Comparison of ENCODE assay signal across 8 cellular contexts in genomic region chr19:20038358-20039202, GRCh38.
DNase-seq lines count a peak whose midpoint lies in the region; ATAC-seq lines count a peak whose summit lies in the region.

No MANE protein-coding gene starts in this region.

- H3K4me3 Mint-ChIP-seq in activated T-cell treated with anti-CD3 and anti-CD28 coated beads, Interleukin-2, amount 50 U/mL, for 24 hours, result peak overlapping the region; percentile 96
- H3K4me3 Mint-ChIP-seq in activated naive CD4-positive, alpha-beta T cell treated with anti-CD3 and anti-CD28 coated beads, Interleukin-2, amount 50 U/mL, for 24 hours, result peak overlapping the region; percentile 95
- H3K4me3 Mint-ChIP-seq in stimulated activated effector memory CD8-positive, alpha-beta T cell treated with anti-CD3 and anti-CD28 coated beads, Interleukin-12 subunit alpha, Interleukin-12 subunit beta, amount 100 ng/mL, for 72 hours, result peak overlapping the region; percentile 84

- H3K4me3 ChIP-seq in iPS-20b (ENCODE audit: low read length), result peak overlapping the region; percentile 99

- H3K27ac ChIP-seq in iPS-20b (ENCODE audit: low read length), result no peak overlapping the region

- no peak for DNase-seq in activated T-cell treated with anti-CD3 and anti-CD28 coated beads, Interleukin-2, amount 50 U/mL, for 24 hours
- no peak for DNase-seq in activated T-cell treated with anti-CD3 and anti-CD28 coated beads, Interleukin-2, amount 50 U/mL, for 48 hours
- DNase-seq in stimulated activated effector memory CD8-positive, alpha-beta T cell treated with anti-CD3 and anti-CD28 coated beads, Interleukin-12 subunit alpha, Interleukin-12 subunit beta, amount 100 ng/mL, for 72 hours (ENCODE audit: low spot score in 2 of 2), result no peak

- peak overlapping the region; percentile 94 for H3K9ac ChIP-seq in iPS-20b (ENCODE audit: low read depth, low read length)

- H3K4me1 Mint-ChIP-seq in activated T-cell treated with anti-CD3 and anti-CD28 coated beads, Interleukin-2, amount 50 U/mL, for 24 hours (ENCODE audit: low read depth), result peaks cover 22% of the 10 kb centered on the region
- peaks cover 20% of the 10 kb centered on the region for H3K4me1 Mint-ChIP-seq in activated naive CD4-positive, alpha-beta T cell treated with anti-CD3 and anti-CD28 coated beads, Interleukin-2, amount 50 U/mL, for 24 hours
- peaks cover 6% of the 10 kb centered on the region for H3K4me1 Mint-ChIP-seq in stimulated activated effector memory CD8-positive, alpha-beta T cell treated with anti-CD3 and anti-CD28 coated beads, Interleukin-12 subunit alpha, Interleukin-12 subunit beta, amount 100 ng/mL, for 72 hours

- no peaks in the 10 kb centered on the region for H3K36me3 ChIP-seq in iPS-20b (ENCODE audit: insufficient read depth, low read depth, low read length)

- peaks cover 6% of the 10 kb centered on the region; the same call in 1 of the 2 replicates for H3K4me1 ChIP-seq in iPS-20b (ENCODE audit: insufficient read depth, low read length)

- H3K9me3 ChIP-seq in iPS-20b (ENCODE audit: insufficient read depth, low read depth, low read length), result no peaks in the 10 kb centered on the region; the same call in 1 of the 2 replicates

- peaks cover 31% of the 10 kb centered on the region for H3K36me3 Mint-ChIP-seq in activated T-cell treated with anti-CD3 and anti-CD28 coated beads, Interleukin-2, amount 50 U/mL, for 24 hours (ENCODE audit: low read depth)
- H3K36me3 Mint-ChIP-seq in activated naive CD4-positive, alpha-beta T cell treated with anti-CD3 and anti-CD28 coated beads, Interleukin-2, amount 50 U/mL, for 24 hours, result peaks cover 5% of the 10 kb centered on the region
- H3K36me3 Mint-ChIP-seq in stimulated activated effector memory CD8-positive, alpha-beta T cell treated with anti-CD3 and anti-CD28 coated beads, Interleukin-12 subunit alpha, Interleukin-12 subunit beta, amount 100 ng/mL, for 72 hours, result peaks cover 6% of the 10 kb centered on the region

- no peak for ATAC-seq in stimulated activated effector memory CD8-positive, alpha-beta T cell treated with anti-CD3 and anti-CD28 coated beads, Interleukin-12 subunit alpha, Interleukin-12 subunit beta, amount 100 ng/mL, for 72 hours
- no peak for ATAC-seq in GM21423 (IDR thresholded peaks at IDR 0.05; ENCODE audit: unreplicated experiment)
- no peak for ATAC-seq in HG02798 (IDR thresholded peaks at IDR 0.05; ENCODE audit: poor library complexity, unreplicated experiment)
- no peak for ATAC-seq in GM21381 (IDR thresholded peaks at IDR 0.05; ENCODE audit: unreplicated experiment)

- no peaks in the 10 kb centered on the region for H3K27me3 ChIP-seq in iPS-20b (ENCODE audit: insufficient read depth, low read length)

- H3K9me3 Mint-ChIP-seq in activated T-cell treated with anti-CD3 and anti-CD28 coated beads, Interleukin-2, amount 50 U/mL, for 24 hours, result no peaks in the 10 kb centered on the region
- H3K9me3 Mint-ChIP-seq in activated naive CD4-positive, alpha-beta T cell treated with anti-CD3 and anti-CD28 coated beads, Interleukin-2, amount 50 U/mL, for 24 hours, result no peaks in the 10 kb centered on the region
- no peaks in the 10 kb centered on the region for H3K9me3 Mint-ChIP-seq in stimulated activated effector memory CD8-positive, alpha-beta T cell treated with anti-CD3 and anti-CD28 coated beads, Interleukin-12 subunit alpha, Interleukin-12 subunit beta, amount 100 ng/mL, for 72 hours

- H3K27ac Mint-ChIP-seq in activated T-cell treated with anti-CD3 and anti-CD28 coated beads, Interleukin-2, amount 50 U/mL, for 24 hours, result peak overlapping the region; percentile 97
- H3K27ac Mint-ChIP-seq in activated naive CD4-positive, alpha-beta T cell treated with anti-CD3 and anti-CD28 coated beads, Interleukin-2, amount 50 U/mL, for 24 hours, result peak overlapping the region; percentile 89
- H3K27ac Mint-ChIP-seq in stimulated activated effector memory CD8-positive, alpha-beta T cell treated with anti-CD3 and anti-CD28 coated beads, Interleukin-12 subunit alpha, Interleukin-12 subunit beta, amount 100 ng/mL, for 72 hours, result peak overlapping the region; percentile 87

- no peaks in the 10 kb centered on the region for H3K27me3 Mint-ChIP-seq in activated T-cell treated with anti-CD3 and anti-CD28 coated beads, Interleukin-2, amount 50 U/mL, for 24 hours
- no peaks in the 10 kb centered on the region for H3K27me3 Mint-ChIP-seq in activated naive CD4-positive, alpha-beta T cell treated with anti-CD3 and anti-CD28 coated beads, Interleukin-2, amount 50 U/mL, for 24 hours
